ENCODE assay signal across 1 cellular context in the genomic region with DNA sequence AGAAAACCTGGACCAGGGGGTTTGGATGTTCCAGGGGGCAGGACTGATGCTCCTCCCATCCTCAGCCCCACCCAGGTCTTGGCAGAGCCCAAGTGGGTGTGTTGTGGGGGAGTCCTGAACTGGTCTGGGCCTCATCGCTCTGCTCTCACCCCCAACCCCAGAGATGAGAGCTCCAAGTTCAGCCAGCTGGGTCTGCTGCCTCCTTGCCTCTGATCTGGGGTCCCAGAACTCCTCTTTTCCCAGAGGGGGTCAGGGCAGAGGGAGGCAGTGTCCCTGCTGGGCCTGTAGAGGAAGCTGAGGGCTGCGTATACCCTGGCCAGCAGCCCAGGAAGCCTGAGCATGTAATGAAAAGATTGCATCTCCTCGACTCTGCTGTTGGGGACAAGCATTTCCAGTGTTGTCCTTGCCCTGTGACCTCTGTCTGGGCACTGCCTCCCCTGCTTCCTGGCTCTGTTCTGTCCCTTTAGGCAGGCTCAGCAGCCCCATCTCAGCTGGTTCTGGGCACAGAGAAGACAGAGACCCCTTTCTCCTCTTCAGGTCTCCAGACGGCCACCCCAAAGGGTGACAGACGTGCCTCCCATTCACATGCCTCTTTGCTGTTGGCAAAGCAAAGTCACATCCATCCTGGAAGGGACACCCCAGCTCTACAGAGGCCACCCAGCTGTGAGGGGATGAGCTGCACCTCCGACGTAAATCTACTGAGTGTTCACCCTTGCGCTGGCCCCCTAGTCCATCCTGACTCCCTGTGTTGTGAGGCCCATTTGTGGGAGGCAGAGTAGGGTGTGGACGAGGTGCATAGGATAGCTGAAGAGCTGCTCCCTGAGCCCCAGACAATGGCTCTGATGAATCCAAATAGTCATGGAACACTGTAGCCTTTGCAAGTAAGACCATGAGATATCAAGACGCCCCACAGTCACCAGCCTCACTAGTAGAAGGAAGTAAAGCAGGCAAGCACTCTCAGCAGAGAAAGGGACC.
TF ChIP-seq lines count a peak whose summit lies in the region.

No MANE protein-coding gene starts in this region.

TF ChIP-seq in liver, 16 proteins besides CTCF, POLR2A, EP300 and RAD21 (continued from another document):
- TF ChIP-seq ZBTB33 (IDR thresholded peaks at IDR 0.05): no peak
- TF ChIP-seq, protein P1, sequence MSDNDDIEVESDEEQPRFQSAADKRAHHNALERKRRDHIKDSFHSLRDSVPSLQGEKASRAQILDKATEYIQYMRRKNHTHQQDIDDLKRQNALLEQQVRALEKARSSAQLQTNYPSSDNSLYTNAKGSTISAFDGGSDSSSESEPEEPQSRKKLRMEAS (IDR thresholded peaks at IDR 0.05): no peak
- peak; percentile 83 for TF ChIP-seq NR2F2 (IDR thresholded peaks at IDR 0.05)
- no peak for TF ChIP-seq YY1 (IDR thresholded peaks at IDR 0.05)
